Comparison of ENCODE assay signal across 13 cellular contexts in the genomic region with DNA sequence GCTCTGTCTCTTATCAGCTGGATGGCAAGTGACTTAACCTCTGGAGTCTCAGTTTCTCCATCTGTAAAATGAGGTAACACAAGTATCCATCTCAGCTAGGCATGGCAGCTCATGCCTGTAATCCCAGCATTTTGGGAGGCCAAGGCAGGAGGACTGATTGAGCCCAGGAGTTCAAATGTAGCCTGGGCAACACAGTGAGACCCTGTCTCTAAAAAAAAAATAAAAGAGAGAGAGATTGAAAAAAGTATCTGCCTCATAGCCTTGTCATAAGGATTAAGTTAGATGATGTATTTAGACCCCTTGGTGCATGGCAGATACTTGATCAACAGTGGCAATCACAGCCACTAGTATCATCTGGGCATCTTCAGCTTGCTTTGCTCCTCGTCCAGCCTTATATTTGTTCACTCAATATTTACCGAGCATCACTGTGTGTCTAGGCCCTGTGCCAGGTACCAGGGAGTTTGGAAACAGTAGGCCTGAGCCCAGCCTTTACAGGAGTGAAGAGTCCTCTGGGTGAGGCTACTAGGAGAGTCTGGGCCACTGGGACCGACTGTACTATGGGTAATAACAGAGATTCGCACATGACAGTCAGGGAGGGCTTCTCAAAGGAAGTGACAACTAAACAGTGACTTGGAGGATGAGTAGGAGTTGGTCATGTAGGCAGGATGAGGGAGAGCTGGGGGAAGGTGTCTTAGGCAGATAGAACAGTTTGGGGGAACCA.
A peak's percentile ranks its signal among the peaks of the same experiment; 100 is the strongest.
DNase-seq lines count a peak whose midpoint lies in the region; ATAC-seq lines count a peak whose summit lies in the region.
"Had no signal": no experiment of that assay in that cellular context is flagged by ENCODE, and none has a peak within 500 bp of the region (broad histone marks: within the 10 kb centered on the region; RNA-seq: fewer than 3 reads in every experiment).

No MANE protein-coding gene starts in this region.

- peaks cover 32% of the 10 kb centered on the region for H3K4me1 Mint-ChIP-seq in stimulated activated effector memory CD8-positive, alpha-beta T cell treated with anti-CD3 and anti-CD28 coated beads, Interleukin-12 subunit alpha, Interleukin-12 subunit beta, amount 100 ng/mL, for 72 hours

- H3K4me3 Mint-ChIP-seq in stimulated activated effector memory CD8-positive, alpha-beta T cell treated with anti-CD3 and anti-CD28 coated beads, Interleukin-12 subunit alpha, Interleukin-12 subunit beta, amount 100 ng/mL, for 72 hours = peak overlapping the region; percentile 4

- peaks cover 22% of the 10 kb centered on the region for H3K36me3 Mint-ChIP-seq in stimulated activated effector memory CD8-positive, alpha-beta T cell treated with anti-CD3 and anti-CD28 coated beads, Interleukin-12 subunit alpha, Interleukin-12 subunit beta, amount 100 ng/mL, for 72 hours

- in situ Hi-C loops in T47D (cut with HindIII; ENCODE audit: low pct_unique_long_range_greater_than_20kb, low sequenced_read_pairs) = no loop called here

- ATAC-seq in stimulated activated effector memory CD8-positive, alpha-beta T cell treated with anti-CD3 and anti-CD28 coated beads, Interleukin-12 subunit alpha, Interleukin-12 subunit beta, amount 100 ng/mL, for 72 hours = peak; percentile 91
- ATAC-seq in HG03139 (IDR thresholded peaks at IDR 0.05; ENCODE audit: unreplicated experiment) = no peak
- ATAC-seq: Panc1 had no signal

- DNase-seq in NCI-H2081 (lab: John Stamatoyannopoulos, UW) (peak; percentile 34 to 69), NCI-H2081 treated with DMSO at 0.1 percent for 48 hours (lab: John Stamatoyannopoulos, UW) (no peak), NCI-H510A (lab: John Stamatoyannopoulos, UW) (peak; percentile 59), T47D (ENCODE audit: low read depth in 1 of 2, low spot score in 1 of 2) (peak; percentile 34 to 92), cortex of kidney (lab: John Stamatoyannopoulos, UW) (no peak), GOT3 (lab: John Stamatoyannopoulos, UW) (no peak)
- DNase-seq in stimulated activated effector memory CD8-positive, alpha-beta T cell treated with anti-CD3 and anti-CD28 coated beads, Interleukin-12 subunit alpha, Interleukin-12 subunit beta, amount 100 ng/mL, for 72 hours (ENCODE audit: low spot score in 2 of 2) = peak in 1 of 2 donors; percentile 56
- DNase-seq: central memory CD4-positive, alpha-beta T cell; DMS 273 treated with DMSO at 0.1 percent for 48 hours; midbrain; NCI-H146 had no signal

- H3K27ac Mint-ChIP-seq in stimulated activated effector memory CD8-positive, alpha-beta T cell treated with anti-CD3 and anti-CD28 coated beads, Interleukin-12 subunit alpha, Interleukin-12 subunit beta, amount 100 ng/mL, for 72 hours = peak overlapping the region; percentile 79

- H3K9me3 Mint-ChIP-seq in stimulated activated effector memory CD8-positive, alpha-beta T cell treated with anti-CD3 and anti-CD28 coated beads, Interleukin-12 subunit alpha, Interleukin-12 subunit beta, amount 100 ng/mL, for 72 hours = no peaks in the 10 kb centered on the region

Comparison
In these comparisons a context has a peak if more than half of its experiments do, and no peak if none do; other contexts are left out.
1. DNase-seq: peak in NCI-H2081 (2 of 2), NCI-H510A (single experiment) and T47D (2 of 2); none in NCI-H2081 treated with DMSO at 0.1 percent for 48 hours (single experiment), cortex of kidney (single experiment) and GOT3 (single experiment).